Comparison of ENCODE assay signal across 32 cellular contexts in the genomic region with DNA sequence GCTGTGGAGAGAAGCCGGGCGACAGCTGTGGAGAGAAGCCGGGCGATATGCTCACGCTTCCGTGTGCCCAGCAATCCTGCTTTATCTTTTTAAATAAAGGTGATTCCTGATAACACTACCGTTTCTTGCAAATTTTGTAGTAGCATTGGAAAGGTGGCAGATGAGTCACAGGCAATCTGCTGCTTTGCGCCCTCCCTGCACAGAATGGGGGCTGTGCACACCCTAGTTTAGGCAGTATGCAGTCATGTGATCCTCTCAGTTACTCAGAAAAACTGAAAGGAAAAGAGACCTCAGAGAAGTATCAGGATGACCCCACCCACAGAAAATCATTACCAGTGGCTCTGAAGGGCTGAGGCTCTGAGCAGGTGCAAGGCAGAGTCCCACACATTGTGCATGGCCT. TPM values are rescaled to one million over a fixed set of nuclear protein-coding genes. Genes with fewer than 3 reads are reported as not detected.
"Had no signal": no experiment of that assay in that cellular context is flagged by ENCODE, and none has a peak within 500 bp of the region (broad histone marks: within the 10 kb centered on the region; RNA-seq: fewer than 3 reads in every experiment).

No MANE protein-coding gene starts in this region.

- H3K36me3 Mint-ChIP-seq: immature natural killer cell, type B pancreatic cell had no signal

- ATAC-seq: left colon; left lung; lower lobe of right lung; naive thymus-derived CD8-positive, alpha-beta T cell; psoas muscle; sciatic nerve; stimulated activated naive B cell treated with anti-CD40 and anti-IgM and Interleukin-4, amounts not matched to agents 10 μg/mL and 1 μg/mL and 100 μg/mL, for 72 hours; stimulated activated naive CD8-positive, alpha-beta T cell treated with anti-CD3 and anti-CD28 coated beads, Interleukin-15, Interleukin-2, amounts not matched to agents 100 U/mL and 50 U/mL, for 24 hours had no signal

- H3K4me1 ChIP-seq: left lung, lower lobe of right lung, psoas muscle, right atrium auricular region, stomach, suprapubic skin, tibial nerve, uterus had no signal

- H3K79me2 ChIP-seq: parathyroid adenoma had no signal

- H3K27ac ChIP-seq: lower lobe of right lung, parathyroid adenoma, psoas muscle, right atrium auricular region, skin epidermis, stomach, suprapubic skin, tibial nerve, uterus had no signal

- H3K36me3 ChIP-seq: left lung, lower lobe of right lung, right atrium auricular region, stomach, suprapubic skin, tibial nerve, uterus had no signal

- DNase-seq: immature natural killer cell; kidney; left colon; left lung; lower lobe of right lung; mammary epithelial cell; mesenchymal stem cell; naive thymus-derived CD8-positive, alpha-beta T cell; occipital lobe; psoas muscle; stimulated activated CD4-positive, alpha-beta T cell treated with anti-CD3 and anti-CD28 coated beads, Interleukin-12 subunit alpha, Interleukin-12 subunit beta, amount 100 ng/mL, for 4 hours; stimulated activated CD4-positive, alpha-beta T cell treated with anti-CD3 and anti-CD28 coated beads, Interleukin-15, amount 100 ng/mL, for 24 hours; stimulated activated CD4-positive, alpha-beta T cell treated with anti-CD3 and anti-CD28 coated beads, Interleukin-2, amount 100 ng/mL, for 24 hours; stimulated activated CD4-positive, alpha-beta T cell treated with anti-CD3 and anti-CD28 coated beads, Interleukin-4, amount 100 ng/mL, for 1 hour; stimulated activated naive B cell treated with anti-CD40 and anti-IgM and Interleukin-4, amounts not matched to agents 10 μg/mL and 1 μg/mL and 100 μg/mL, for 72 hours; stimulated activated naive CD8-positive, alpha-beta T cell treated with anti-CD3 and anti-CD28 coated beads, Interleukin-15, Interleukin-2, amounts not matched to agents 100 U/mL and 50 U/mL, for 24 hours; stomach; uterus had no signal

- H3K9ac ChIP-seq: parathyroid adenoma had no signal

- H3K4me1 Mint-ChIP-seq: immature natural killer cell, neural crest cell had no signal

- H3K27me3 Mint-ChIP-seq: type B pancreatic cell had no signal

- H2AFZ ChIP-seq: parathyroid adenoma had no signal

- H3K4me3 Mint-ChIP-seq: immature natural killer cell; naive thymus-derived CD8-positive, alpha-beta T cell; nephron; neural crest cell; stimulated activated naive B cell treated with anti-CD40 and anti-IgM and Interleukin-4, amounts not matched to agents 10 μg/mL and 1 μg/mL and 100 μg/mL, for 72 hours; type B pancreatic cell had no signal

- H3K27ac Mint-ChIP-seq: immature natural killer cell; naive thymus-derived CD8-positive, alpha-beta T cell; nephron; stimulated activated naive B cell treated with anti-CD40 and anti-IgM and Interleukin-4, amounts not matched to agents 10 μg/mL and 1 μg/mL and 100 μg/mL, for 72 hours; type B pancreatic cell had no signal

- H3K27me3 ChIP-seq: left lung, right atrium auricular region, stomach, suprapubic skin, tibial nerve, uterus had no signal

- H3K4me3 ChIP-seq: left lung, lower lobe of right lung, psoas muscle, right atrium auricular region, skin epidermis, stomach, suprapubic skin, tibial nerve, uterus had no signal

RNA-seq across cellular contexts. Expression of a gene that starts 56.1 kb away (rescaled TPM):
- total RNA-seq: kidney; left colon; left lung; lower lobe of right lung; mammary epithelial cell; mucosa of gallbladder; naive thymus-derived CD8-positive, alpha-beta T cell; osteocyte; psoas muscle; renal cortical epithelial cell; sciatic nerve; subcutaneous adipose tissue; suprapubic skin; tibial nerve; ureter had no signal
